Comparison of ENCODE assay signal across 2 cellular contexts in genomic region chr19:35870124-35870736, GRCh38.
TF ChIP-seq lines count a peak whose summit lies in the region.
"Not testable (repeated sequence)": the region's sequence is repeated elsewhere in the genome, so short reads cannot be mapped to it uniquely, and the experiment has no call there.

No MANE protein-coding gene starts in this region.

TF ChIP-seq in HEK293, 187 proteins besides CTCF, POLR2A, EP300 and RAD21 (continues in another document):
- TF ChIP-seq ZFP69B (tag by site-specific recombination; IDR thresholded peaks at IDR 0.05) (peak; percentile 18; the same call in 1 of the 2 replicates), MYNN (tag by site-specific recombination; IDR thresholded peaks at IDR 0.05; ENCODE audit: borderline replicate concordance) (peak; percentile 98), ZNF140 (tag by site-specific recombination; IDR thresholded peaks at IDR 0.05) (peak; percentile 99), ZBTB48 (tag by site-specific recombination; IDR thresholded peaks at IDR 0.05) (peak; percentile 68), ZBTB17 (tag by site-specific recombination; IDR thresholded peaks at IDR 0.05) (peak; percentile 36; the same call in 1 of the 2 replicates), ZBTB21 (tag by site-specific recombination; IDR thresholded peaks at IDR 0.05) (peak; percentile 60; the same call in 1 of the 2 replicates), ZNF324 (tag by site-specific recombination; IDR thresholded peaks at IDR 0.05) (peak; percentile 45; the same call in 1 of the 2 replicates), SP3 (tag by site-specific recombination; IDR thresholded peaks at IDR 0.05) (peak; percentile 89; the same call in 1 of the 2 replicates), ZNF366 (tag by site-specific recombination; conservative IDR thresholded peaks at IDR 0.05) (peak; percentile 98), ZNF335 (tag by site-specific recombination; conservative IDR thresholded peaks at IDR 0.05) (peak; percentile 85), ZNF629 (tag by site-specific recombination; IDR thresholded peaks at IDR 0.05) (peak; percentile 2; the same call in 1 of the 2 replicates), ZNF518A (tag by site-specific recombination; conservative IDR thresholded peaks at IDR 0.05; ENCODE audit: low read depth) (peak; percentile 68), KLF9 (tag by site-specific recombination; IDR thresholded peaks at IDR 0.05; ENCODE audit: low read depth) (peak; percentile 99; the same call in 1 of the 2 replicates), ZNF16 (tag by site-specific recombination; IDR thresholded peaks at IDR 0.05; ENCODE audit: low read depth) (peak; percentile 57; the same call in 1 of the 2 replicates), ZBTB11 (tag by site-specific recombination; conservative IDR thresholded peaks at IDR 0.05; ENCODE audit: low read depth) (peak; percentile 74)
- TF ChIP-seq, protein P1, sequence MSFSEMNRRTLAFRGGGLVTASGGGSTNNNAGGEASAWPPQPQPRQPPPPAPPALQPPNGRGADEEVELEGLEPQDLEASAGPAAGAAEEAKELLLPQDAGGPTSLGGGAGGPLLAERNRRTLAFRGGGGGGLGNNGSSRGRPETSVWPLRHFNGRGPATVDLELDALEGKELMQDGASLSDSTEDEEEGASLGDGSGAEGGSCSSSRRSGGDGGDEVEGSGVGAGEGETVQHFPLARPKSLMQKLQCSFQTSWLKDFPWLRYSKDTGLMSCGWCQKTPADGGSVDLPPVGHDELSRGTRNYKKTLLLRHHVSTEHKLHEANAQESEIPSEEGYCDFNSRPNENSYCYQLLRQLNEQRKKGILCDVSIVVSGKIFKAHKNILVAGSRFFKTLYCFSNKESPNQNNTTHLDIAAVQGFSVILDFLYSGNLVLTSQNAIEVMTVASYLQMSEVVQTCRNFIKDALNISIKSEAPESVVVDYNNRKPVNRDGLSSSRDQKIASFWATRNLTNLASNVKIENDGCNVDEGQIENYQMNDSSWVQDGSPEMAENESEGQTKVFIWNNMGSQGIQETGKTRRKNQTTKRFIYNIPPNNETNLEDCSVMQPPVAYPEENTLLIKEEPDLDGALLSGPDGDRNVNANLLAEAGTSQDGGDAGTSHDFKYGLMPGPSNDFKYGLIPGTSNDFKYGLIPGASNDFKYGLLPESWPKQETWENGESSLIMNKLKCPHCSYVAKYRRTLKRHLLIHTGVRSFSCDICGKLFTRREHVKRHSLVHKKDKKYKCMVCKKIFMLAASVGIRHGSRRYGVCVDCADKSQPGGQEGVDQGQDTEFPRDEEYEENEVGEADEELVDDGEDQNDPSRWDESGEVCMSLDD (tag by site-specific recombination; IDR thresholded peaks at IDR 0.05), result peak; percentile 80; the same call in 1 of the 2 replicates

TF ChIP-seq in K562, 482 proteins besides CTCF, POLR2A, EP300 and RAD21:
- TF ChIP-seq SP1 (CRISPR knock-in tag; IDR thresholded peaks at IDR 0.05) (peak; percentile 52), NFE2 (IDR thresholded peaks at IDR 0.05; ENCODE audit: low read depth) (0 out of 2 replicates have a peak, but pooled peaks have one; percentile 14), ARNT (IDR thresholded peaks at IDR 0.05) (0 out of 4 replicates have a peak, but pooled peaks of 1 of the 2 experiments have one; percentile 10), ATF3 (CRISPR knock-in tag; conservative IDR thresholded peaks at IDR 0.05) (0 out of 2 replicates have a peak, but pooled peaks have one; percentile 14), MYNN (IDR thresholded peaks at IDR 0.05) (0 out of 2 replicates have a peak, but pooled peaks have one; percentile 40), GABPB1 (CRISPR knock-in tag; IDR thresholded peaks at IDR 0.05) (peak; percentile 11), ZNF316 (IDR thresholded peaks at IDR 0.05) (peak; percentile 12; the same call in 1 of the 2 replicates), GABPA (tag; conservative IDR thresholded peaks at IDR 0.05; ENCODE audit: low read depth) (peak; percentile 59), ZBTB11 (CRISPR knock-in tag; IDR thresholded peaks at IDR 0.05) (peak in 1 of 3 experiments; percentile 69; a peak in 1 of 6 replicates), XRCC5 (IDR thresholded peaks at IDR 0.05; ENCODE audit: low read depth, low read length) (0 out of 2 replicates have a peak, but pooled peaks have one; percentile 13), HDGF (IDR thresholded peaks at IDR 0.05) (peak; percentile 65; the same call in 1 of the 2 replicates), LARP7 (IDR thresholded peaks at IDR 0.05) (0 out of 2 replicates have a peak, but pooled peaks have one; percentile 57), SMARCE1 (IDR thresholded peaks at IDR 0.05) (0 out of 2 replicates have a peak, but pooled peaks have one; percentile 24), ATF7 (IDR thresholded peaks at IDR 0.05) (peak; percentile 15; the same call in 1 of the 2 replicates), ZBTB40 (IDR thresholded peaks at IDR 0.05) (peak; percentile 64), C11orf30 (IDR thresholded peaks at IDR 0.05; ENCODE audit: low read depth) (peak; percentile 42; the same call in 1 of the 2 replicates), MEIS2 (IDR thresholded peaks at IDR 0.05; ENCODE audit: partially characterized antibody) (peak; percentile 56)
- TF ChIP-seq, protein P2, sequence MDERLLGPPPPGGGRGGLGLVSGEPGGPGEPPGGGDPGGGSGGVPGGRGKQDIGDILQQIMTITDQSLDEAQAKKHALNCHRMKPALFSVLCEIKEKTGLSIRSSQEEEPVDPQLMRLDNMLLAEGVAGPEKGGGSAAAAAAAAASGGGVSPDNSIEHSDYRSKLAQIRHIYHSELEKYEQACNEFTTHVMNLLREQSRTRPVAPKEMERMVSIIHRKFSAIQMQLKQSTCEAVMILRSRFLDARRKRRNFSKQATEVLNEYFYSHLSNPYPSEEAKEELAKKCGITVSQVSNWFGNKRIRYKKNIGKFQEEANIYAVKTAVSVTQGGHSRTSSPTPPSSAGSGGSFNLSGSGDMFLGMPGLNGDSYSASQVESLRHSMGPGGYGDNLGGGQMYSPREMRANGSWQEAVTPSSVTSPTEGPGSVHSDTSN (CRISPR knock-in tag; IDR thresholded peaks at IDR 0.05; ENCODE audit: low read depth), result not testable (repeated sequence)
- TF ChIP-seq, protein P2 (tag; conservative IDR thresholded peaks at IDR 0.05; ENCODE audit: low read depth), result peak; percentile 64
- TF ChIP-seq ATF3 (IDR thresholded peaks at IDR 0.05); MYNN (CRISPR knock-in tag; IDR thresholded peaks at IDR 0.05); ZBTB40 (CRISPR knock-in tag; IDR thresholded peaks at IDR 0.05): not testable (repeated sequence)
- TF ChIP-seq, protein P3, sequence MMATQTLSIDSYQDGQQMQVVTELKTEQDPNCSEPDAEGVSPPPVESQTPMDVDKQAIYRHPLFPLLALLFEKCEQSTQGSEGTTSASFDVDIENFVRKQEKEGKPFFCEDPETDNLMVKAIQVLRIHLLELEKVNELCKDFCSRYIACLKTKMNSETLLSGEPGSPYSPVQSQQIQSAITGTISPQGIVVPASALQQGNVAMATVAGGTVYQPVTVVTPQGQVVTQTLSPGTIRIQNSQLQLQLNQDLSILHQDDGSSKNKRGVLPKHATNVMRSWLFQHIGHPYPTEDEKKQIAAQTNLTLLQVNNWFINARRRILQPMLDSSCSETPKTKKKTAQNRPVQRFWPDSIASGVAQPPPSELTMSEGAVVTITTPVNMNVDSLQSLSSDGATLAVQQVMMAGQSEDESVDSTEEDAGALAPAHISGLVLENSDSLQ (IDR thresholded peaks at IDR 0.05), result peak; percentile 76
TF ChIP-seq in K562: peak in this region for 19; not testable (repeated sequence) for 463.
